ENCODE assay signal across 28 cellular contexts in genomic region chr17:7464081-7464480, GRCh38. TPM values are rescaled to one million over a fixed set of nuclear protein-coding genes. Genes with fewer than 3 reads are reported as not detected.
"Had no signal": no experiment of that assay in that cellular context is flagged by ENCODE, and none has a peak within 500 bp of the region (broad histone marks: within the 10 kb centered on the region; RNA-seq: fewer than 3 reads in every experiment).

No MANE protein-coding gene starts in this region.

- H2AFZ ChIP-seq: hepatocyte had no signal

- DNase-seq: effector CD4-positive, alpha-beta T cell; endodermal cell; foreskin fibroblast; head of caudate nucleus; kidney glomerular epithelial cell; naive thymus-derived CD8-positive, alpha-beta T cell; nucleus accumbens; ovary; sigmoid colon; stimulated activated CD4-positive, alpha-beta T cell treated with anti-CD3 and anti-CD28 coated beads, Interleukin-2, amount 100 ng/mL, for 24 hours; stimulated activated CD4-positive, alpha-beta T cell treated with anti-CD3 and anti-CD28 coated beads, Interleukin-4, amount 100 ng/mL, for 4 hours; stimulated activated naive CD4-positive, alpha-beta T cell treated with Interleukin-2 at 50 U/mL for 16 hours; thyroid gland; uterus had no signal

- H3K4me2 ChIP-seq: hepatocyte had no signal

- H3K9me3 ChIP-seq: esophagus muscularis mucosa, ovary, right atrium auricular region, sigmoid colon, thyroid gland, uterus had no signal

- H3K36me3 ChIP-seq: ovary, uterus had no signal

- ATAC-seq: naive thymus-derived CD8-positive, alpha-beta T cell had no signal

- FAIRE-seq: endothelial cell of umbilical vein had no signal

- H3K4me3 ChIP-seq: coronary artery, esophagus muscularis mucosa, hepatocyte, ovary, right atrium auricular region, sigmoid colon, skin epidermis, thyroid gland, uterus had no signal

- H3K27me3 ChIP-seq: esophagus muscularis mucosa, hepatocyte, ovary, right atrium auricular region, sigmoid colon, thyroid gland, uterus had no signal

- H3K27ac ChIP-seq: coronary artery, esophagus muscularis mucosa, hepatocyte, ovary, right atrium auricular region, sigmoid colon, thyroid gland, uterus had no signal

RNA-seq across cellular contexts. Expression of gene SLC35G6, which starts 17.2 kb away (rescaled TPM):
- total RNA-seq: chondrocyte; dermis microvascular lymphatic vessel endothelial cell; endothelial cell of umbilical vein; esophagus muscularis mucosa; hepatocyte; liver; lung microvascular endothelial cell; mesenteric fat pad; mononuclear cell; naive thymus-derived CD8-positive, alpha-beta T cell; neural crest cell; ovary; posterior vena cava; right atrium auricular region; sigmoid colon; thyroid gland; uterus had no signal
- polyA plus RNA-seq: endothelial cell of umbilical vein; liver; naive thymus-derived CD8-positive, alpha-beta T cell; ovary; sigmoid colon had no signal

RNA-seq across cellular contexts. Expression of gene FGF11, which starts 24.8 kb away (rescaled TPM):
- total RNA-seq: endothelial cell of umbilical vein had no signal
